ENCODE assay signal across 22 cellular contexts in genomic region chr3:193764959-193765358, GRCh38.
"Had no signal": no experiment of that assay in that cellular context is flagged by ENCODE, and none has a peak within 500 bp of the region (broad histone marks: within the 10 kb centered on the region; RNA-seq: fewer than 3 reads in every experiment).

No MANE protein-coding gene starts in this region.

- H3K4me1 ChIP-seq: gastroesophageal sphincter, left ventricle myocardium inferior, lower lobe of right lung, pancreas, prostate gland, right lobe of liver, spleen, transverse colon had no signal

- H3K9me3 ChIP-seq: gastroesophageal sphincter, left ventricle myocardium inferior, lower lobe of right lung, pancreas, prostate gland, right lobe of liver, spleen, thoracic aorta, transverse colon had no signal

- H3K4me3 ChIP-seq: gastroesophageal sphincter, left ventricle myocardium inferior, lower lobe of right lung, pancreas, prostate gland, right lobe of liver, spleen, thoracic aorta, transverse colon had no signal

- H3K27ac ChIP-seq: epithelial cell of prostate, gastroesophageal sphincter, left ventricle myocardium inferior, lower lobe of right lung, pancreas, prostate gland, right lobe of liver, spleen, thoracic aorta, transverse colon had no signal

- ATAC-seq: effector memory CD8-positive, alpha-beta T cell; gastroesophageal sphincter; left cardiac atrium; natural killer cell treated with Interleukin-12 subunit alpha and Interleukin-12 subunit beta and Interleukin-15 and Interleukin-18, amount 100 ng/mL, for 72 hours; pancreas; right lobe of liver; stimulated activated naive B cell treated with anti-CD40 and anti-IgM and Interleukin-4, amounts not matched to agents 10 μg/mL and 1 μg/mL and 100 μg/mL, for 72 hours; stimulated activated naive CD8-positive, alpha-beta T cell treated with anti-CD3 and anti-CD28 coated beads, Interleukin-15, amount 100 ng/mL, for 72 hours had no signal

- H3K36me3 ChIP-seq: gastroesophageal sphincter, left ventricle myocardium inferior, lower lobe of right lung, pancreas, prostate gland, right lobe of liver, spleen, thoracic aorta, transverse colon had no signal

- DNase-seq: cerebellar nuclear complex; effector memory CD8-positive, alpha-beta T cell; kidney; left cardiac atrium; left ventricle myocardium inferior; lower lobe of right lung; occipital lobe; pancreas; retina; right lobe of liver; spleen; stimulated activated CD4-positive, alpha-beta T cell treated with anti-CD3 and anti-CD28 coated beads, Interleukin-15, amount 100 ng/mL, for 24 hours; stimulated activated CD4-positive, alpha-beta T cell treated with anti-CD3 and anti-CD28 coated beads, Interleukin-1b, Interleukin-23, amount 100 ng/mL, for 48 hours; stimulated activated CD4-positive, alpha-beta T cell treated with anti-CD3 and anti-CD28 coated beads, Interleukin-4, amount 100 ng/mL, for 4 hours; stimulated activated naive B cell treated with anti-CD40 and anti-IgM and Interleukin-4, amounts not matched to agents 10 μg/mL and 1 μg/mL and 100 μg/mL, for 72 hours; stimulated activated naive CD8-positive, alpha-beta T cell treated with anti-CD3 and anti-CD28 coated beads, Interleukin-15, amount 100 ng/mL, for 72 hours; transverse colon had no signal

- H3K27me3 ChIP-seq: gastroesophageal sphincter, pancreas, right lobe of liver, transverse colon had no signal
